Comparison of ENCODE assay signal across 13 cellular contexts in genomic region chr5:140833993-140834392, GRCh38. TPM values are rescaled to one million over a fixed set of nuclear protein-coding genes. Genes with fewer than 3 reads are reported as not detected.
DNase-seq lines count a peak whose midpoint lies in the region; TF ChIP-seq lines count a peak whose summit lies in the region.
"Had no signal": no experiment of that assay in that cellular context is flagged by ENCODE, and none has a peak within 500 bp of the region (broad histone marks: within the 10 kb centered on the region; RNA-seq: fewer than 3 reads in every experiment).

Gene PCDHA7, plus strand, starts transcription at chr5:140834269. Its CDS starts 115 bp downstream, at chr5:140834384.

- H2AK5ac ChIP-seq in trophoblast cell (ENCODE audit: low read length) (no peak within 1 kb of the TSS), neuronal stem cell (ENCODE audit: low read depth, low read length) (no peak within 1 kb of the TSS)

- no peaks in the 10 kb centered on the region for H3K79me2 ChIP-seq in trophoblast cell (ENCODE audit: control insufficient read depth, insufficient read depth, low read length, poor library complexity)

- no peak within 1 kb of the TSS for H3K27ac ChIP-seq in endodermal cell (ENCODE audit: low read depth, low read length)
- H3K27ac ChIP-seq in trophoblast cell (ENCODE audit: low read depth, low read length) = no peak within 1 kb of the TSS
- no peak within 1 kb of the TSS for H3K27ac ChIP-seq in suprapubic skin
- no peak within 1 kb of the TSS for H3K27ac ChIP-seq in neuronal stem cell (replicated peaks; ENCODE audit: low read length)

- no peak within 1 kb of the TSS for H4K12ac ChIP-seq in trophoblast cell (ENCODE audit: low read depth, low read length)

- H2AFZ ChIP-seq in trophoblast cell (ENCODE audit: insufficient read depth, low read length, poor library complexity) (no peak within 1 kb of the TSS), neuronal stem cell (ENCODE audit: low read length) (no peak within 1 kb of the TSS)

- no peak within 1 kb of the TSS for H2BK120ac ChIP-seq in trophoblast cell (ENCODE audit: insufficient read depth, low read length, poor library complexity)
- H2BK120ac ChIP-seq in neuronal stem cell (ENCODE audit: low read depth, low read length) = no peak within 1 kb of the TSS

- TF ChIP-seq CTCF in endodermal cell (conservative IDR thresholded peaks at IDR 0.05) (peak; percentile 72), suprapubic skin (IDR thresholded peaks at IDR 0.05) (no peak)

- H4K91ac ChIP-seq in trophoblast cell (ENCODE audit: low read depth, low read length) (no peak within 1 kb of the TSS), neuronal stem cell (ENCODE audit: low read depth, low read length, poor library complexity) (no peak within 1 kb of the TSS)

- H3K4me2 ChIP-seq in trophoblast cell (ENCODE audit: low read length) = no peak within 1 kb of the TSS
- H3K4me2 ChIP-seq in neuronal stem cell (ENCODE audit: insufficient read depth, low read length, poor library complexity, severe bottlenecking) = no peak within 1 kb of the TSS

- peak within 1 kb of the TSS; percentile 96 for H3K27ac Mint-ChIP-seq in endodermal cell
- H3K27ac Mint-ChIP-seq: activated B cell treated with CpG ODN at 0.5 μM for 24 hours; activated T-helper 2 cell treated with anti-CD3 and anti-CD28 coated beads, Interferon-gamma antibody, Interleukin-2, Interleukin-4, amounts not matched to agents 10 μg/mL and 5 μg/mL and 100 μg/mL, durations not matched to agents 14 hours and 24 hours and 36 hours had no signal

- H3K9me3 ChIP-seq in endodermal cell (ENCODE audit: control insufficient read depth, low read length) (no peaks in the 10 kb centered on the region), trophoblast cell (ENCODE audit: insufficient read depth, low read depth, low read length) (peaks cover 18% of the 10 kb centered on the region), suprapubic skin (peaks cover 38% of the 10 kb centered on the region), neuronal stem cell (replicated peaks in 1 of 2; ENCODE audit: control insufficient read depth in 2 of 2, insufficient read depth in 1 of 2, low read depth in 1 of 2, low read length in 2 of 2) (peaks cover 16 to 78% of the 10 kb centered on the region in 2 donors)

- H3K4me3 ChIP-seq in endodermal cell (ENCODE audit: low read length) = no peak within 1 kb of the TSS
- no peak within 1 kb of the TSS for H3K4me3 ChIP-seq in trophoblast cell (ENCODE audit: low read depth, low read length)
- no peak within 1 kb of the TSS for H3K4me3 ChIP-seq in suprapubic skin
- H3K4me3 ChIP-seq in neuronal stem cell (ENCODE audit: low read length in 2 of 2) = no peak within 1 kb of the TSS

- no peaks in the 10 kb centered on the region for H3K27me3 Mint-ChIP-seq in endodermal cell (ENCODE audit: insufficient read depth)

- TF ChIP-seq EP300 in suprapubic skin (IDR thresholded peaks at IDR 0.05) = no peak

- no peak within 1 kb of the TSS for H3K4ac ChIP-seq in trophoblast cell (ENCODE audit: low read depth, low read length)
- no peak within 1 kb of the TSS for H3K4ac ChIP-seq in neuronal stem cell (ENCODE audit: low read length)

- H3K36me3 Mint-ChIP-seq in endodermal cell (ENCODE audit: low read depth) = peaks cover 22% of the 10 kb centered on the region

- H2BK15ac ChIP-seq in neuronal stem cell (ENCODE audit: low read length) = no peak within 1 kb of the TSS

- H3K4me1 ChIP-seq in endodermal cell (ENCODE audit: control insufficient read depth, insufficient read depth, low read length) = no peaks in the 10 kb centered on the region
- no peaks in the 10 kb centered on the region for H3K4me1 ChIP-seq in trophoblast cell (ENCODE audit: control insufficient read depth in 1 of 2, insufficient read depth in 2 of 2, low read length in 2 of 2)
- H3K4me1 ChIP-seq in suprapubic skin = no peaks in the 10 kb centered on the region
- H3K4me1 ChIP-seq in neuronal stem cell (ENCODE audit: control insufficient read depth in 2 of 2, insufficient read depth in 1 of 2, low read depth in 1 of 2, low read length in 2 of 2) = no peaks in the 10 kb centered on the region

- H2BK12ac ChIP-seq in trophoblast cell (ENCODE audit: low read length) (no peak within 1 kb of the TSS), neuronal stem cell (ENCODE audit: low read length) (no peak within 1 kb of the TSS)

- H3K9ac ChIP-seq in endodermal cell (ENCODE audit: extremely low read depth, low read length, poor library complexity, severe bottlenecking) (no peak within 1 kb of the TSS), trophoblast cell (ENCODE audit: low read length) (peak within 1 kb of the TSS; percentile 53), neuronal stem cell (ENCODE audit: low read depth, low read length, poor library complexity) (no peak within 1 kb of the TSS)

- DNase-seq in EH (ENCODE audit: low read depth) = peak; percentile 61
- DNase-seq in NCI-H345 treated with DMSO at 0.1 percent for 48 hours (lab: John Stamatoyannopoulos, UW; ENCODE audit: unreplicated experiment) = peak; percentile 16
- DNase-seq in endodermal cell = no peak
- no peak for DNase-seq in trophoblast cell
- DNase-seq in suprapubic skin (ENCODE audit: low spot score in 2 of 2) = no peak
- no peak for DNase-seq in NCI-H69 (lab: John Stamatoyannopoulos, UW)
- DNase-seq in neuronal stem cell (ENCODE audit: low spot score) = no peak
- no peak for DNase-seq in cerebellar nuclear complex (lab: John Stamatoyannopoulos, UW)
- DNase-seq: activated B cell treated with CpG ODN at 0.5 μM for 24 hours; NCI-H146; stimulated activated CD4-positive, alpha-beta T cell treated with anti-CD3 and anti-CD28 coated beads, Interleukin-4, amount 100 ng/mL, for 1 hour had no signal

- H3K14ac ChIP-seq in trophoblast cell (ENCODE audit: low read length) (no peak within 1 kb of the TSS), neuronal stem cell (ENCODE audit: low read length) (no peak within 1 kb of the TSS)

- H3K18ac ChIP-seq in trophoblast cell (ENCODE audit: low read length) (no peak within 1 kb of the TSS), neuronal stem cell (ENCODE audit: low read length) (no peak within 1 kb of the TSS)

- WGBS in endodermal cell (ENCODE audit: insufficient coverage in 1 of 2, insufficient read length in 1 of 2), 2 experiments = 87 to 88% methylated on average over 7 to 8 of the region's 8 CpGs
- no CpG with 5 or more reads among the region's 8 CpGs for WGBS in trophoblast cell (ENCODE audit: extremely low coverage, insufficient coverage, insufficient read length)
- WGBS in suprapubic skin = 13% methylated on average over 8 of the region's 8 CpGs
- no CpG with 5 or more reads among the region's 8 CpGs for WGBS in neuronal stem cell (ENCODE audit: extremely low coverage in 2 of 2, insufficient read length in 2 of 2, insufficient replicate concordance in 1 of 2), 2 donors

- no peak within 1 kb of the TSS for H2BK5ac ChIP-seq in trophoblast cell (ENCODE audit: low read depth, low read length, poor library complexity)
- H2BK5ac ChIP-seq in neuronal stem cell (ENCODE audit: low read length) = no peak within 1 kb of the TSS

- TF ChIP-seq POLR2A in suprapubic skin (IDR thresholded peaks at IDR 0.05) = no peak

- H3K79me1 ChIP-seq in trophoblast cell (ENCODE audit: low read length) (no peaks in the 10 kb centered on the region), neuronal stem cell (ENCODE audit: low read depth, low read length) (peaks cover 5% of the 10 kb centered on the region)

- H3K4me3 Mint-ChIP-seq in endodermal cell = peak within 1 kb of the TSS; percentile 95
- H3K4me3 Mint-ChIP-seq: activated B cell treated with CpG ODN at 0.5 μM for 24 hours, neural crest cell had no signal

- H3K23ac ChIP-seq in trophoblast cell (ENCODE audit: low read length) (no peak within 1 kb of the TSS), neuronal stem cell (ENCODE audit: low read depth, low read length, poor library complexity) (no peak within 1 kb of the TSS)

- no peaks in the 10 kb centered on the region for H3K27me3 ChIP-seq in endodermal cell (ENCODE audit: control insufficient read depth, insufficient read depth, low read length, poor library complexity, severe bottlenecking)
- no peaks in the 10 kb centered on the region for H3K27me3 ChIP-seq in trophoblast cell (ENCODE audit: insufficient read depth, low read length)
- peaks cover 9% of the 10 kb centered on the region for H3K27me3 ChIP-seq in suprapubic skin
- H3K27me3 ChIP-seq in neuronal stem cell (ENCODE audit: control insufficient read depth in 3 of 3, insufficient read depth in 3 of 3, low read depth in 1 of 3, low read length in 3 of 3) = no peaks in the 10 kb centered on the region

- H4K8ac ChIP-seq in trophoblast cell (ENCODE audit: low read depth, low read length) = no peak within 1 kb of the TSS
- no peak within 1 kb of the TSS for H4K8ac ChIP-seq in neuronal stem cell (ENCODE audit: low read depth, low read length)

- peaks cover 13% of the 10 kb centered on the region for H3K9me3 Mint-ChIP-seq in endodermal cell

- peaks cover 8% of the 10 kb centered on the region for H3K4me1 Mint-ChIP-seq in endodermal cell
- H3K4me1 Mint-ChIP-seq: activated B cell treated with CpG ODN at 0.5 μM for 24 hours, neural crest cell had no signal

- H3K36me3 ChIP-seq in endodermal cell (ENCODE audit: control insufficient read depth, insufficient read depth, low read length) (no peaks in the 10 kb centered on the region), trophoblast cell (ENCODE audit: control insufficient read depth in 1 of 2, insufficient read depth in 2 of 2, low read length in 2 of 2) (peaks cover 8 to 9% of the 10 kb centered on the region in 2 experiments), suprapubic skin (no peaks in the 10 kb centered on the region), neuronal stem cell (replicated peaks in 1 of 2; ENCODE audit: control insufficient read depth in 2 of 2, insufficient read depth in 2 of 2, low read length in 2 of 2) (peaks cover 12 to 51% of the 10 kb centered on the region in 2 donors)

RNA-seq across cellular contexts. Expression of gene PCDHA7, which starts in this region (rescaled TPM):
- total RNA-seq in endodermal cell (1 to 10 TPM; 2.5 to 6.6 TPM), suprapubic skin (under 1 TPM in 2 of 4 donors, not detected in 2; 0.38 to 0.52 TPM)
- 0.46 TPM for polyA plus RNA-seq in endodermal cell (2013, experiment 1 of 2)
- polyA plus RNA-seq in endodermal cell (2013, experiment 2 of 2) = 0.75 TPM
- polyA plus RNA-seq in trophoblast cell (2013) = 0.53 and 0.65 TPM in 2 replicates
- 0.49 TPM for polyA plus RNA-seq in neuronal stem cell (2013, experiment 1 of 2)
- 0.47 TPM for polyA plus RNA-seq in neuronal stem cell (2013, experiment 2 of 2)
- total RNA-seq: activated B cell treated with CpG ODN at 0.5 μM for 24 hours; activated T-helper 2 cell treated with anti-CD3 and anti-CD28 coated beads, Interferon-gamma antibody, Interleukin-2, Interleukin-4, amounts not matched to agents 10 μg/mL and 5 μg/mL and 100 μg/mL, durations not matched to agents 14 hours and 24 hours and 36 hours had no signal

Comparison
In these comparisons a context has a peak if more than half of its experiments do, and no peak if none do; other contexts are left out.
1. DNase-seq: peak in EH (single experiment) and NCI-H345 treated with DMSO at 0.1 percent for 48 hours (single experiment); none in endodermal cell (single experiment), trophoblast cell (0 of 2), suprapubic skin (0 of 2), NCI-H69 (single experiment), neuronal stem cell (single experiment) and cerebellar nuclear complex (0 of 2).